14 cellular contexts compared by ENCODE assay signal in genomic region chr1:63319069-63320023, GRCh38. TPM values are rescaled to one million over a fixed set of nuclear protein-coding genes. Genes with fewer than 3 reads are reported as not detected.
DNase-seq lines count a peak whose midpoint lies in the region; ATAC-seq, FAIRE-seq and TF ChIP-seq lines count a peak whose summit lies in the region.
"Had no signal": no experiment of that assay in that cellular context is flagged by ENCODE, and none has a peak within 500 bp of the region (broad histone marks: within the 10 kb centered on the region; RNA-seq: fewer than 3 reads in every experiment).

No MANE protein-coding gene starts in this region.

- no peak overlapping the region for H4K8ac ChIP-seq in mesenchymal stem cell (ENCODE audit: low read length)

- WGBS in HepG2 (ENCODE audit: low lambda C conversion rate), result 65% methylated on average over 54 of the region's 59 CpGs
- WGBS in right lobe of liver (ENCODE audit: insufficient coverage, low coverage, low lambda C conversion rate, missing lambda C conversion rate), result 8% methylated on average over 40 of the region's 59 CpGs
- WGBS in tibial nerve, 2 donors, result 10 to 17% methylated on average over 43 to 59 of the region's 59 CpGs
- 2% methylated on average over 59 of the region's 59 CpGs for WGBS in mesenchymal stem cell

- H3K79me2 ChIP-seq in HepG2 (ENCODE audit: insufficient read depth, low read length) (no peaks in the 10 kb centered on the region), PC-9 (ENCODE audit: low read depth) (no peaks in the 10 kb centered on the region)

- H3K4me2 ChIP-seq in HepG2 (ENCODE audit: low read depth, low read length), result no peak overlapping the region
- no peak overlapping the region for H3K4me2 ChIP-seq in mesenchymal stem cell (ENCODE audit: low read length, poor library complexity, severe bottlenecking)
- no peak overlapping the region for H3K4me2 ChIP-seq in PC-9

- POLR2A ChIA-PET in HepG2 (lab: Yijun Ruan, JAX), result no interaction called here
- POLR2A ChIA-PET in PC-9 (lab: Charles Lee; ENCODE audit: unreplicated experiment), result no interaction called here

- H3K9ac ChIP-seq in HepG2 (ENCODE audit: insufficient read depth, low read depth, low read length), result no peak overlapping the region
- no peak overlapping the region for H3K9ac ChIP-seq in mesenchymal stem cell (ENCODE audit: low read length)

- no peaks in the 10 kb centered on the region; the same call in 1 of the 2 replicates for H4K20me1 ChIP-seq in HepG2 (ENCODE audit: insufficient read depth, low read length)
- no peaks in the 10 kb centered on the region for H4K20me1 ChIP-seq in PC-9 (ENCODE audit: insufficient read depth)

- no peak overlapping the region for H4K91ac ChIP-seq in mesenchymal stem cell (ENCODE audit: low read length)

- no peaks in the 10 kb centered on the region for H3K79me1 ChIP-seq in mesenchymal stem cell (replicated peaks; ENCODE audit: low read length, poor library complexity, severe bottlenecking)

- CTCF ChIA-PET in HepG2 (lab: Yijun Ruan, JAX; ENCODE audit: low intra/inter-chr PET ratio, low total read pairs), result no interaction called here
- CTCF ChIA-PET in PC-9 (lab: Charles Lee), result interaction anchor here (0.6 kb wide), 1 partner anchor 343 kb away, joined by 3 read pairs; no protein-coding TSS in a partner anchor

- H2AFZ ChIP-seq in HepG2 (ENCODE audit: low read length) (no peak overlapping the region), mesenchymal stem cell (ENCODE audit: low read depth, low read length) (no peak overlapping the region), PC-9 (no peak overlapping the region)

- no peaks in the 10 kb centered on the region for H3K9me2 ChIP-seq in PC-9 (ENCODE audit: insufficient read depth)

- H3K18ac ChIP-seq in mesenchymal stem cell (ENCODE audit: low read depth in 1 of 2, low read length in 2 of 2), result no peak overlapping the region

- H3K23ac ChIP-seq in mesenchymal stem cell (ENCODE audit: low read length in 2 of 2), result no peak overlapping the region

- H3K4ac ChIP-seq in mesenchymal stem cell (ENCODE audit: low read depth in 1 of 2, low read length in 2 of 2), result no peak overlapping the region

- peak overlapping the region; percentile 79 for H3K27ac Mint-ChIP-seq in activated T-helper 1 cell treated with anti-CD3 and anti-CD28 coated beads, Interleukin-12 subunit alpha, Interleukin-12 subunit beta, Interleukin-2, Interleukin-4 antibody, amounts not matched to agents 30 ng/mL and 10 ng/mL and 1 ng/mL, durations not matched to agents 14 hours and 24 hours and 36 hours

- no peaks in the 10 kb centered on the region for H3K9me3 ChIP-seq in HepG2 (ENCODE audit: low read length)
- H3K9me3 ChIP-seq in right lobe of liver, result no peaks in the 10 kb centered on the region
- H3K9me3 ChIP-seq in tibial nerve, result no peaks in the 10 kb centered on the region
- peaks cover 15% of the 10 kb centered on the region for H3K9me3 ChIP-seq in mesenchymal stem cell (ENCODE audit: control insufficient read depth, low read length)
- no peaks in the 10 kb centered on the region for H3K9me3 ChIP-seq in PC-9 (ENCODE audit: insufficient read depth, low read depth)
- H3K9me3 ChIP-seq: uterus had no signal

- H2BK15ac ChIP-seq in mesenchymal stem cell (ENCODE audit: low read depth, poor library complexity, severe bottlenecking), result no peak overlapping the region

- H2BK120ac ChIP-seq in mesenchymal stem cell (ENCODE audit: low read depth, low read length), result no peak overlapping the region

- BruUV-seq in HepG2 (replicated peaks; lab: Mats Ljungman, UMichigan) (no TSS peak), PC-9 (replicated peaks; lab: Mats Ljungman, UMichigan) (no TSS peak)

- intact Hi-C loops in HepG2 (cut with micrococcal nuclease; ENCODE audit: unreplicated experiment), result loop anchor here (5.0 kb wide), 2 partner anchors 218 to 928 kb away; no protein-coding TSS in a partner anchor
- intact Hi-C loops in right lobe of liver (cut with DNase I), result loop anchor here in 1 of 2 donors (10.0 kb wide), 1 partner anchor 115 kb away; no protein-coding TSS in a partner anchor
- intact Hi-C loops in activated T-helper 1 cell treated with anti-CD3 and anti-CD28 coated beads, Interleukin-12 subunit alpha, Interleukin-12 subunit beta, Interleukin-2, Interleukin-4 antibody, amounts not matched to agents 30 ng/mL and 10 ng/mL and 1 ng/mL, durations not matched to agents 14 hours and 24 hours and 36 hours (cut with micrococcal nuclease), result loop anchor here (5.0 to 10.0 kb wide), 2 partner anchors 455 to 477 kb away; partner anchors contain the start of gene ROR1
- intact Hi-C loops in PC-9 (cut with micrococcal nuclease; ENCODE audit: unreplicated experiment), result loop anchor here (5.0 kb wide), 2 partner anchors 48 to 203 kb away; partner anchors contain the start of genes ALG6, EFCAB7 and ITGB3BP

- H3F3A ChIP-seq in PC-9 (ENCODE audit: insufficient read depth, low read depth), result no peaks in the 10 kb centered on the region

- H3K14ac ChIP-seq in mesenchymal stem cell (ENCODE audit: low read length in 2 of 2), result no peak overlapping the region

- H3K36me3 Mint-ChIP-seq in activated T-helper 1 cell treated with anti-CD3 and anti-CD28 coated beads, Interleukin-12 subunit alpha, Interleukin-12 subunit beta, Interleukin-2, Interleukin-4 antibody, amounts not matched to agents 30 ng/mL and 10 ng/mL and 1 ng/mL, durations not matched to agents 14 hours and 24 hours and 36 hours (ENCODE audit: low read depth), result peaks cover 10% of the 10 kb centered on the region

- no peak for TF ChIP-seq RAD21 in HepG2 (CRISPR knock-in tag; IDR thresholded peaks at IDR 0.05)

- peaks cover 29% of the 10 kb centered on the region for H3K4me1 Mint-ChIP-seq in activated T-helper 1 cell treated with anti-CD3 and anti-CD28 coated beads, Interleukin-12 subunit alpha, Interleukin-12 subunit beta, Interleukin-2, Interleukin-4 antibody, amounts not matched to agents 30 ng/mL and 10 ng/mL and 1 ng/mL, durations not matched to agents 14 hours and 24 hours and 36 hours (ENCODE audit: low read depth)

- H2AK5ac ChIP-seq in mesenchymal stem cell (ENCODE audit: low read length, severe bottlenecking), result no peak overlapping the region

- no peak overlapping the region for H3K27ac ChIP-seq in HepG2 (ENCODE audit: extremely low read length, insufficient read depth, low read length)
- no peak overlapping the region for H3K27ac ChIP-seq in right lobe of liver
- H3K27ac ChIP-seq in tibial nerve, result peak overlapping the region; percentile 93 to 99 (median 96)
- no peak overlapping the region for H3K27ac ChIP-seq in mesenchymal stem cell (ENCODE audit: low read length, poor library complexity, severe bottlenecking)
- no peak overlapping the region for H3K27ac ChIP-seq in PC-9
- H3K27ac ChIP-seq: uterus had no signal

- peak overlapping the region; percentile 13 for H3K4me3 Mint-ChIP-seq in activated T-helper 1 cell treated with anti-CD3 and anti-CD28 coated beads, Interleukin-12 subunit alpha, Interleukin-12 subunit beta, Interleukin-2, Interleukin-4 antibody, amounts not matched to agents 30 ng/mL and 10 ng/mL and 1 ng/mL, durations not matched to agents 14 hours and 24 hours and 36 hours

- no peak overlapping the region for H2BK12ac ChIP-seq in mesenchymal stem cell (ENCODE audit: low read length in 2 of 2)

- TF ChIP-seq CTCF in HepG2 (CRISPR knock-in tag; IDR thresholded peaks at IDR 0.05), result no peak
- TF ChIP-seq CTCF in right lobe of liver (IDR thresholded peaks at IDR 0.05), result no peak
- no peak for TF ChIP-seq CTCF in tibial nerve (IDR thresholded peaks at IDR 0.05)
- TF ChIP-seq CTCF in PC-9 (conservative IDR thresholded peaks at IDR 0.05), result no peak

- TF ChIP-seq POLR2A in HepG2 (IDR thresholded peaks at IDR 0.05; ENCODE audit: insufficient read depth in 1 of 2, low read depth in 2 of 2, low read length in 2 of 2) (no peak), right lobe of liver (IDR thresholded peaks at IDR 0.05) (no peak), tibial nerve (IDR thresholded peaks at IDR 0.05) (no peak)

- H3K36me3 ChIP-seq in HepG2 (replicated peaks in 1 of 2; ENCODE audit: control insufficient read depth in 1 of 2, insufficient read depth in 2 of 2, low read length in 2 of 2) (no peaks in the 10 kb centered on the region), right lobe of liver (no peaks in the 10 kb centered on the region), tibial nerve (peaks cover 0 to 3% (median 0%) of the 10 kb centered on the region in 3 donors), mesenchymal stem cell (ENCODE audit: control insufficient read depth in 1 of 2, insufficient read depth in 2 of 2, low read depth in 1 of 2, low read length in 2 of 2) (peaks cover 0 to 6% of the 10 kb centered on the region in 2 experiments), PC-9 (ENCODE audit: low read depth) (no peaks in the 10 kb centered on the region)
- H3K36me3 ChIP-seq: gastroesophageal sphincter, uterus had no signal

- H3K27me3 ChIP-seq in HepG2 (ENCODE audit: control insufficient read depth in 1 of 2, insufficient read depth in 2 of 2, low read length in 2 of 2) (peaks cover 9 to 50% of the 10 kb centered on the region in 2 experiments), right lobe of liver (peaks cover 25 to 73% of the 10 kb centered on the region in 2 donors), tibial nerve (peaks cover 6 to 91% of the 10 kb centered on the region in 2 donors), mesenchymal stem cell (ENCODE audit: control insufficient read depth in 1 of 2, insufficient read depth in 1 of 2, low read length in 2 of 2) (peaks cover 75 to 96% of the 10 kb centered on the region in 2 experiments), PC-9 (ENCODE audit: insufficient read depth, low read depth) (peaks cover 8% of the 10 kb centered on the region; the same call in 1 of the 2 replicates)

- no peak for FAIRE-seq in HepG2 (lab: Jason Lieb, UNC)

- peaks cover 8% of the 10 kb centered on the region; the same call in 1 of the 2 replicates for H3K4me1 ChIP-seq in HepG2 (ENCODE audit: insufficient read depth, low read length)
- peaks cover 0 to 25% (median 2%) of the 10 kb centered on the region in 4 donors for H3K4me1 ChIP-seq in right lobe of liver
- H3K4me1 ChIP-seq in tibial nerve, result peaks cover 0 to 70% (median 11%) of the 10 kb centered on the region in 4 donors
- peaks cover 40% of the 10 kb centered on the region for H3K4me1 ChIP-seq in mesenchymal stem cell (ENCODE audit: control insufficient read depth, insufficient read depth, low read depth, low read length)
- peaks cover 6% of the 10 kb centered on the region for H3K4me1 ChIP-seq in PC-9 (replicated peaks; ENCODE audit: insufficient read depth)

- no peak for TF ChIP-seq EP300 in HepG2 (IDR thresholded peaks at IDR 0.05; ENCODE audit: low read depth in 2 of 2, low read length in 2 of 2)
- TF ChIP-seq EP300 in HepG2 (CRISPR knock-in tag; IDR thresholded peaks at IDR 0.05; ENCODE audit: borderline replicate concordance), result no peak
- peak in 1 of 2 donors; percentile 16 for TF ChIP-seq EP300 in tibial nerve (IDR thresholded peaks at IDR 0.05)

- peaks cover 15% of the 10 kb centered on the region for H3K9me3 Mint-ChIP-seq in activated T-helper 1 cell treated with anti-CD3 and anti-CD28 coated beads, Interleukin-12 subunit alpha, Interleukin-12 subunit beta, Interleukin-2, Interleukin-4 antibody, amounts not matched to agents 30 ng/mL and 10 ng/mL and 1 ng/mL, durations not matched to agents 14 hours and 24 hours and 36 hours

- peaks cover 66% of the 10 kb centered on the region for H3K27me3 Mint-ChIP-seq in activated T-helper 1 cell treated with anti-CD3 and anti-CD28 coated beads, Interleukin-12 subunit alpha, Interleukin-12 subunit beta, Interleukin-2, Interleukin-4 antibody, amounts not matched to agents 30 ng/mL and 10 ng/mL and 1 ng/mL, durations not matched to agents 14 hours and 24 hours and 36 hours (ENCODE audit: insufficient read depth)

- H3K4me3 ChIP-seq in HepG2 (replicated peaks in 1 of 3; ENCODE audit: insufficient read depth in 1 of 3, low read depth in 2 of 3, low read length in 3 of 3) (no peak overlapping the region), right lobe of liver (no peak overlapping the region), tibial nerve (peak overlapping the region; percentile 10 to 69 (median 32)), mesenchymal stem cell (ENCODE audit: insufficient read depth in 1 of 2, low read depth in 1 of 2, low read length in 2 of 2) (no peak overlapping the region), PC-9 (no peak overlapping the region)
- H3K4me3 ChIP-seq: uterus had no signal

- DNase-seq in HepG2 (ENCODE audit: low spot score), result no peak
- DNase-seq in right lobe of liver, result no peak
- no peak for DNase-seq in activated T-helper 1 cell treated with anti-CD3 and anti-CD28 coated beads, Interleukin-12 subunit alpha, Interleukin-12 subunit beta, Interleukin-2, Interleukin-4 antibody, amounts not matched to agents 30 ng/mL and 10 ng/mL and 1 ng/mL, durations not matched to agents 14 hours and 24 hours and 36 hours (ENCODE audit: low spot score)
- DNase-seq in iPS-NIHi11 (ENCODE audit: low spot score), result peak; percentile 31
- DNase-seq in tibial nerve (ENCODE audit: low spot score in 2 of 2), result no peak
- DNase-seq in mesenchymal stem cell, result no peak
- no peak for DNase-seq in PC-9
- DNase-seq in stimulated activated CD4-positive, alpha-beta T cell treated with anti-CD3 and anti-CD28 coated beads, Interleukin-4, amount 100 ng/mL, for 4 hours, result no peak
- DNase-seq: activated gamma-delta T cell, Karpas-422, NCI-H2081, uterus had no signal

- ATAC-seq in HepG2, result no peak
- no peak for ATAC-seq in right lobe of liver
- ATAC-seq: gastroesophageal sphincter had no signal

- in situ Hi-C loops in HepG2 (cut with HindIII; ENCODE audit: extremely low pct_ligation_motif_present, low pct_unique_long_range_greater_than_20kb), result loop anchor here (5.0 kb wide), 1 partner anchor 123 kb away; no protein-coding TSS in a partner anchor

- H2BK5ac ChIP-seq in mesenchymal stem cell (ENCODE audit: low read depth, low read length, poor library complexity, severe bottlenecking), result no peak overlapping the region

RNA-seq across cellular contexts. Expression of gene FOXD3, which starts 3.0 kb away (rescaled TPM):
- total RNA-seq in HepG2 (2016; rRNA removed; fragmentation: Illumina TruSeq; extraction: Trizol), result not detected in 2 replicates
- total RNA-seq in HepG2 (2016; cell fraction: cytosol; rRNA removed; fragmentation: Illumina TruSeq; extraction: Trizol; ENCODE audit: low read depth), result not detected in 2 replicates
- not detected in 2 replicates for total RNA-seq in HepG2 (2016; cell fraction: insoluble cytoplasmic fraction; rRNA removed; fragmentation: Illumina TruSeq; extraction: Trizol)
- not detected in 2 replicates for total RNA-seq in HepG2 (2016; cell fraction: membrane; rRNA removed; fragmentation: Illumina TruSeq; extraction: Trizol)
- not detected in 2 replicates for total RNA-seq in HepG2 (2016; cell fraction: nucleus; rRNA removed; fragmentation: Illumina TruSeq; extraction: Trizol)
- not detected in 2 replicates for polyA plus RNA-seq in HepG2 (2011; rRNA removed)
- not detected in 2 replicates for polyA plus RNA-seq in HepG2 (2011; cell fraction: cytosol; rRNA removed)
- not detected in 2 replicates for polyA plus RNA-seq in HepG2 (2011; cell fraction: nucleus; rRNA removed)
- not detected in 2 replicates for polyA plus RNA-seq in HepG2 (2012)
- polyA plus RNA-seq in HepG2 (2016; cell fraction: cytosol; fragmentation: Illumina TruSeq; extraction: Trizol; ENCODE audit: low read depth), result not detected in 2 replicates
- not detected in 2 replicates for polyA plus RNA-seq in HepG2 (2016; cell fraction: insoluble cytoplasmic fraction; fragmentation: Illumina TruSeq; extraction: Trizol; ENCODE audit: low read depth)
- polyA plus RNA-seq in HepG2 (2016; cell fraction: membrane; fragmentation: Illumina TruSeq; extraction: Trizol; ENCODE audit: low read depth), result not detected in 2 replicates
- not detected in 2 replicates for polyA plus RNA-seq in HepG2 (2016; cell fraction: nucleus; fragmentation: Illumina TruSeq; extraction: Trizol; ENCODE audit: insufficient read depth, low read depth)
- polyA minus RNA-seq in HepG2 (2011; rRNA and poly(A)+ RNA removed; ENCODE audit: low replicate concordance), result not detected in 2 replicates
- not detected in 2 replicates for polyA minus RNA-seq in HepG2 (2011; cell fraction: cytosol; rRNA and poly(A)+ RNA removed)
- polyA minus RNA-seq in HepG2 (2011; cell fraction: nucleus; rRNA and poly(A)+ RNA removed), result not detected in 2 replicates
- under 1 TPM in 1 of 6 experiments, not detected in 5; 0.12 TPM for total RNA-seq in right lobe of liver
- not detected in 2 replicates for total RNA-seq in activated T-helper 1 cell treated with anti-CD3 and anti-CD28 coated beads, Interleukin-12 subunit alpha, Interleukin-12 subunit beta, Interleukin-2, Interleukin-4 antibody, amounts not matched to agents 30 ng/mL and 10 ng/mL and 1 ng/mL, durations not matched to agents 14 hours and 24 hours and 36 hours
- 10 to 100 TPM; 15.9 to 37.6 (median 25.6) TPM for total RNA-seq in tibial nerve
- not detected for polyA plus RNA-seq in mesenchymal stem cell (2013, experiment 1 of 2)
- polyA plus RNA-seq in mesenchymal stem cell (2013, experiment 2 of 2), result not detected
- total RNA-seq in PC-9 (2021), result not detected in 2 replicates
- total RNA-seq: lung microvascular endothelial cell had no signal

RNA-seq across cellular contexts. Expression of gene ALG6, which starts 48.1 kb away (rescaled TPM):
- total RNA-seq in HepG2 (2016; rRNA removed; fragmentation: Illumina TruSeq; extraction: Trizol) (4.5 and 8.1 TPM in 2 replicates), right lobe of liver (1 to 10 TPM; 5.5 to 7.7 (median 6.1) TPM), tibial nerve (10 to 100 TPM in 3 of 4 donors, 1 to 10 TPM in 1; 6.6 to 16.8 (median 13.5) TPM), PC-9 (2021) (11.2 and 14.7 TPM in 2 replicates)
- total RNA-seq in HepG2 (2016; cell fraction: cytosol; rRNA removed; fragmentation: Illumina TruSeq; extraction: Trizol; ENCODE audit: low read depth), result 1.4 and 2.8 TPM in 2 replicates
- 4.9 and 8.6 TPM in 2 replicates for total RNA-seq in HepG2 (2016; cell fraction: insoluble cytoplasmic fraction; rRNA removed; fragmentation: Illumina TruSeq; extraction: Trizol)
- total RNA-seq in HepG2 (2016; cell fraction: membrane; rRNA removed; fragmentation: Illumina TruSeq; extraction: Trizol), result 3.1 and 3.9 TPM in 2 replicates
- 14.7 and 17.1 TPM in 2 replicates for total RNA-seq in HepG2 (2016; cell fraction: nucleus; rRNA removed; fragmentation: Illumina TruSeq; extraction: Trizol)
- polyA plus RNA-seq in HepG2 (2011; rRNA removed), result 4.4 and 6.8 TPM in 2 replicates
- polyA plus RNA-seq in HepG2 (2011; cell fraction: cytosol; rRNA removed), result 2.0 and 3.2 TPM in 2 replicates
- 3.6 and 4.7 TPM in 2 replicates for polyA plus RNA-seq in HepG2 (2011; cell fraction: nucleus; rRNA removed)
- 5.5 and 6.3 TPM in 2 replicates for polyA plus RNA-seq in HepG2 (2012)
- polyA plus RNA-seq in HepG2 (2016; cell fraction: cytosol; fragmentation: Illumina TruSeq; extraction: Trizol; ENCODE audit: low read depth), result 1.6 and 1.7 TPM in 2 replicates
- 4.7 and 5.3 TPM in 2 replicates for polyA plus RNA-seq in HepG2 (2016; cell fraction: insoluble cytoplasmic fraction; fragmentation: Illumina TruSeq; extraction: Trizol; ENCODE audit: low read depth)
- 2.3 and 2.7 TPM in 2 replicates for polyA plus RNA-seq in HepG2 (2016; cell fraction: membrane; fragmentation: Illumina TruSeq; extraction: Trizol; ENCODE audit: low read depth)
- 19.6 and 21.1 TPM in 2 replicates for polyA plus RNA-seq in HepG2 (2016; cell fraction: nucleus; fragmentation: Illumina TruSeq; extraction: Trizol; ENCODE audit: insufficient read depth, low read depth)
- polyA minus RNA-seq in HepG2 (2011; rRNA and poly(A)+ RNA removed; ENCODE audit: low replicate concordance), result 3.0 and 7.1 TPM in 2 replicates
- polyA minus RNA-seq in HepG2 (2011; cell fraction: cytosol; rRNA and poly(A)+ RNA removed), result 3.1 and 3.4 TPM in 2 replicates
- polyA minus RNA-seq in HepG2 (2011; cell fraction: nucleus; rRNA and poly(A)+ RNA removed), result 12.0 and 16.0 TPM in 2 replicates
- 25.8 and 26.9 TPM in 2 replicates for total RNA-seq in activated T-helper 1 cell treated with anti-CD3 and anti-CD28 coated beads, Interleukin-12 subunit alpha, Interleukin-12 subunit beta, Interleukin-2, Interleukin-4 antibody, amounts not matched to agents 30 ng/mL and 10 ng/mL and 1 ng/mL, durations not matched to agents 14 hours and 24 hours and 36 hours
- polyA plus RNA-seq in mesenchymal stem cell (2013, experiment 1 of 2), result 4.5 TPM
- polyA plus RNA-seq in mesenchymal stem cell (2013, experiment 2 of 2), result 4.9 TPM

Comparison
In these comparisons a context has a peak if more than half of its experiments do, and no peak if none do; other contexts are left out.
1. H3K27ac ChIP-seq: peak in tibial nerve (4 of 4); none in HepG2 (single experiment), right lobe of liver (0 of 3), mesenchymal stem cell (single experiment) and PC-9 (single experiment).
2. H3K4me3 ChIP-seq: peak in tibial nerve (4 of 4); none in HepG2 (0 of 3), right lobe of liver (0 of 3), mesenchymal stem cell (0 of 2) and PC-9 (single experiment).
3. RNA of gene FOXD3, which starts 3.0 kb away (total RNA-seq): 15.9 to 37.6 TPM in tibial nerve; not detected in HepG2, 0.12 TPM in right lobe of liver, not detected in activated T-helper 1 cell treated with anti-CD3 and anti-CD28 coated beads, Interleukin-12 subunit alpha, Interleukin-12 subunit beta, Interleukin-2, Interleukin-4 antibody, amounts not matched to agents 30 ng/mL and 10 ng/mL and 1 ng/mL, durations not matched to agents 14 hours and 24 hours and 36 hours and not detected in PC-9; every median in the first group is over 10 times any median in the second.